ENCODE assay signal across 22 cellular contexts in genomic region chr1:211921579-211922095, GRCh38.
"Had no signal": no experiment of that assay in that cellular context is flagged by ENCODE, and none has a peak within 500 bp of the region (broad histone marks: within the 10 kb centered on the region; RNA-seq: fewer than 3 reads in every experiment).

No MANE protein-coding gene starts in this region.

- H2AFZ ChIP-seq: hepatocyte had no signal

- H3K4me3 ChIP-seq: coronary artery, dorsolateral prefrontal cortex, esophagus muscularis mucosa, gastroesophageal sphincter, heart left ventricle, hepatocyte, left ventricle myocardium inferior, lower lobe of right lung, mucosa of descending colon had no signal

- FAIRE-seq: colon, endothelial cell of umbilical vein, frontal cortex had no signal

- H3K9me3 ChIP-seq: esophagus muscularis mucosa, gastroesophageal sphincter, heart left ventricle, left ventricle myocardium inferior, lower lobe of right lung, mucosa of descending colon had no signal

- H3K27me3 ChIP-seq: esophagus muscularis mucosa, foreskin keratinocyte, gastroesophageal sphincter, heart left ventricle, hepatocyte had no signal

- H3K27ac ChIP-seq: coronary artery, dorsolateral prefrontal cortex, esophagus muscularis mucosa, foreskin keratinocyte, gastroesophageal sphincter, heart left ventricle, left ventricle myocardium inferior, lower lobe of right lung had no signal

- H3K79me2 ChIP-seq: hepatocyte had no signal

- H3K36me3 ChIP-seq: esophagus muscularis mucosa, gastroesophageal sphincter, heart left ventricle, left ventricle myocardium inferior, lower lobe of right lung had no signal

- DNase-seq: dermis blood vessel endothelial cell; dorsolateral prefrontal cortex; effector CD4-positive, alpha-beta T cell; effector memory CD4-positive, alpha-beta T cell; foreskin keratinocyte; heart left ventricle; hypothalamus; immature natural killer cell; islet precursor cell; left cardiac atrium; left ventricle myocardium inferior; lower lobe of right lung; mesenchymal stem cell; mucosa of descending colon; naive B cell had no signal

- H3K4me2 ChIP-seq: hepatocyte had no signal

- ATAC-seq: foreskin keratinocyte, gastroesophageal sphincter, left cardiac atrium, lower lobe of right lung, mucosa of descending colon had no signal
